1 cellular context compared by ENCODE assay signal in genomic region chr1:146409817-146410441, GRCh38.
TF ChIP-seq lines count a peak whose summit lies in the region.

No MANE protein-coding gene starts in this region.

TF ChIP-seq in K562, 482 proteins besides CTCF, POLR2A, EP300 and RAD21 (continued from another document and continues in another):
- peak; percentile 65 for TF ChIP-seq FOXP1 (CRISPR knock-in tag; IDR thresholded peaks at IDR 0.05)
- peak; percentile 98 for TF ChIP-seq ZNF830 (CRISPR knock-in tag; IDR thresholded peaks at IDR 0.05)
- TF ChIP-seq ZNF280B (CRISPR knock-in tag; IDR thresholded peaks at IDR 0.05) = peak; percentile 92
- TF ChIP-seq CBFA2T3 (IDR thresholded peaks at IDR 0.05) = peak; percentile 26; the same call in 1 of the 2 replicates
- TF ChIP-seq SRF (CRISPR knock-in tag; IDR thresholded peaks at IDR 0.05) = peak in 1 of 2 experiments; percentile 95; a peak in 2 of 4 replicates
- TF ChIP-seq ATF7 (IDR thresholded peaks at IDR 0.05) = peak; percentile 66
- TF ChIP-seq CSDE1 (IDR thresholded peaks at IDR 0.05) = peak in 1 of 2 experiments; percentile 99; a peak in 2 of 4 replicates
- peak; percentile 57 for TF ChIP-seq JUNB (CRISPR knock-in tag; conservative IDR thresholded peaks at IDR 0.05)
- peak; percentile 69 for TF ChIP-seq MYC (IDR thresholded peaks at IDR 0.05; ENCODE audit: low read depth, low read length)
- TF ChIP-seq MYC (CRISPR knock-in tag; IDR thresholded peaks at IDR 0.05; ENCODE audit: borderline replicate concordance, low read depth) = peak; percentile 83; the same call in 1 of the 2 replicates
- TF ChIP-seq E2F5 (CRISPR knock-in tag; IDR thresholded peaks at IDR 0.05) = peak; percentile 96
- peak; percentile 96 for TF ChIP-seq ZNF609 (CRISPR knock-in tag; IDR thresholded peaks at IDR 0.05; ENCODE audit: borderline replicate concordance)
- TF ChIP-seq EP400 (IDR thresholded peaks at IDR 0.05) = peak; percentile 60
- peak; percentile 56; the same call in 1 of the 2 replicates for TF ChIP-seq RAD51 (IDR thresholded peaks at IDR 0.05; ENCODE audit: borderline replicate concordance, low read depth)
- TF ChIP-seq ARNT (IDR thresholded peaks at IDR 0.05) = peak; percentile 82 to 97; a peak in 3 of 4 replicates
- peak in 1 of 2 experiments; percentile 97; a peak in 2 of 4 replicates for TF ChIP-seq SIN3A (IDR thresholded peaks at IDR 0.05; ENCODE audit: borderline replicate concordance in 2 of 2, control insufficient read depth in 1 of 2, low read depth in 2 of 2, low read length in 2 of 2)
- peak; percentile 67 for TF ChIP-seq NKRF (IDR thresholded peaks at IDR 0.05; ENCODE audit: borderline replicate concordance)
- 0 out of 2 replicates have a peak, but pooled peaks have one; percentile 65 for TF ChIP-seq PTBP1 (IDR thresholded peaks at IDR 0.05; ENCODE audit: low read depth, low read length)
- 0 out of 2 replicates have a peak, but pooled peaks have one; percentile 15 for TF ChIP-seq ZC3H11A (IDR thresholded peaks at IDR 0.05; ENCODE audit: low read depth, low read length)
- TF ChIP-seq BHLHE40 (IDR thresholded peaks at IDR 0.05; ENCODE audit: low read length) = peak; percentile 72
- peak; percentile 98 for TF ChIP-seq FOXO4 (CRISPR knock-in tag; IDR thresholded peaks at IDR 0.05)
- peak; percentile 93 for TF ChIP-seq HLTF (IDR thresholded peaks at IDR 0.05)
- peak; percentile 59; the same call in 1 of the 2 replicates for TF ChIP-seq RBFOX2 (IDR thresholded peaks at IDR 0.05; ENCODE audit: low read depth, low read length)
- peak; percentile 54 for TF ChIP-seq VEZF1 (CRISPR knock-in tag; IDR thresholded peaks at IDR 0.05)
- peak; percentile 100 for TF ChIP-seq OTX1 (CRISPR knock-in tag; IDR thresholded peaks at IDR 0.05)
- peak; percentile 70 for TF ChIP-seq ZBTB12 (CRISPR knock-in tag; IDR thresholded peaks at IDR 0.05)
- TF ChIP-seq ZBTB17 (CRISPR knock-in tag; IDR thresholded peaks at IDR 0.05) = peak; percentile 97
- TF ChIP-seq REST (CRISPR knock-in tag; IDR thresholded peaks at IDR 0.05; ENCODE audit: low read depth) = peak; percentile 70; the same call in 1 of the 2 replicates
- peak; percentile 68; the same call in 1 of the 2 replicates for TF ChIP-seq ZHX1 (conservative IDR thresholded peaks at IDR 0.05; ENCODE audit: low read length)
- TF ChIP-seq POLR2H (tag; IDR thresholded peaks at IDR 0.05; ENCODE audit: low read depth) = peak; percentile 98
- TF ChIP-seq GTF2B (IDR thresholded peaks at IDR 0.05; ENCODE audit: extremely low read depth, insufficient read length) = peak; percentile 62
